ENCODE assay signal across 13 cellular contexts in the genomic region with DNA sequence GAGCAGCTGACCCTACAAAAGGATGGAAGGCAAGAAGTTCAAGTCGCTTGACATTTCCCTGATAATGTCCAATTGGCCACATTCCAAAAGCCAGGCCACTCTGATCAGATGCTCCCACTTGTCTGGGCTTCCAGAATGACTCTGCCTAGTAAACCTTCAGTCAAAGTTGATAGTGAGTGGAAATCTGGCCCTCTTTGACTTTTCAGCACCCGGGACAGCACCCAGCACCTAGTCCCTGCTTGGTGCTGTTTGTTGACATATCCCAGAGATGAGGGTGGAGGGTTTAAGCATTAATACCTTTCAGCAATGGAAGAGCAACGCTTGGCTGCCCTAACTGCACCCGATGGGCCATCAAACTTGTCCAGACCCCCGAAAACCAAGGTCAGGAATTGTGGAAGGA.
DNase-seq lines count a peak whose midpoint lies in the region; ATAC-seq, FAIRE-seq and TF ChIP-seq lines count a peak whose summit lies in the region.
"Had no signal": no experiment of that assay in that cellular context is flagged by ENCODE, and none has a peak within 500 bp of the region (broad histone marks: within the 10 kb centered on the region; RNA-seq: fewer than 3 reads in every experiment).

No MANE protein-coding gene starts in this region.

- ATAC-seq in omental fat pad (ENCODE audit: low FRiP score) = no peak
- ATAC-seq: esophagus mucosa, Panc1 had no signal

- FAIRE-seq in endothelial cell of umbilical vein (lab: Jason Lieb, UNC) = peak; percentile 85

- no peak overlapping the region for H3K4me2 ChIP-seq in endothelial cell of umbilical vein (ENCODE audit: insufficient read depth, low read length)

- H3K9ac ChIP-seq in endothelial cell of umbilical vein (replicated peaks; ENCODE audit: extremely low read depth, insufficient read depth, low read length) = no peak overlapping the region

- BruUV-seq in endothelial cell of umbilical vein (replicated peaks; lab: Mats Ljungman, UMichigan) = no TSS peak

- H3K9me3 ChIP-seq in endothelial cell of umbilical vein (replicated peaks; ENCODE audit: control insufficient read depth, insufficient read depth, low read length) = no peaks in the 10 kb centered on the region

- H3K4me3 ChIP-seq in endothelial cell of umbilical vein (replicated peaks in 1 of 3; ENCODE audit: insufficient read depth in 1 of 3, low read depth in 1 of 3, low read length in 3 of 3) = no peak overlapping the region

- intact Hi-C loops in endothelial cell of umbilical vein (cut with micrococcal nuclease) = loop anchor here (5.0 kb wide), 1 partner anchor 36 kb away; no protein-coding TSS in a partner anchor

- no peaks in the 10 kb centered on the region for H3K4me1 ChIP-seq in endothelial cell of umbilical vein (ENCODE audit: control insufficient read depth, extremely low read depth, insufficient read depth, low read length)

- H2AFZ ChIP-seq in endothelial cell of umbilical vein (ENCODE audit: low read depth, low read length) = no peak overlapping the region

- no peaks in the 10 kb centered on the region for H3K9me1 ChIP-seq in endothelial cell of umbilical vein (replicated peaks; ENCODE audit: control insufficient read depth, extremely low read depth, insufficient read depth, low read length)

- DNase-seq in stimulated activated CD4-positive, alpha-beta T cell treated with anti-CD3 and anti-CD28 coated beads, Interleukin-15, amount 100 ng/mL, for 24 hours = peak; percentile 25
- no peak for DNase-seq in stimulated activated CD4-positive, alpha-beta T cell treated with anti-CD3 and anti-CD28 coated beads, Interleukin-12 subunit alpha, Interleukin-12 subunit beta, amount 100 ng/mL, for 4 hours
- DNase-seq in RKO (ENCODE audit: low spot score) (peak; percentile 47), endothelial cell of umbilical vein (ENCODE audit: low read depth, low spot score) (peak; percentile 53), 8988T (no peak), omental fat pad (ENCODE audit: low spot score) (no peak), NCI-H1092 treated with DMSO at 0.1 percent for 48 hours (lab: John Stamatoyannopoulos, UW) (no peak)
- peak; percentile 33 for DNase-seq in stimulated activated CD8-positive, alpha-beta memory T cell treated with anti-CD3 and anti-CD28 coated beads, Interleukin-4, amount 100 ng/mL, for 48 hours
- DNase-seq: activated T-cell treated with anti-CD3 and anti-CD28 coated beads, Interleukin-2, amount 50 U/mL, for 1 hour; CD8-positive, alpha-beta memory T cell; naive B cell had no signal

- CTCF ChIA-PET in endothelial cell of umbilical vein (lab: Charles Lee) = no interaction called here

- no peaks in the 10 kb centered on the region for H3K36me3 ChIP-seq in endothelial cell of umbilical vein (ENCODE audit: control insufficient read depth in 2 of 2, extremely low read depth in 1 of 2, insufficient read depth in 2 of 2, low read length in 2 of 2)

- H3K27ac ChIP-seq in endothelial cell of umbilical vein (ENCODE audit: insufficient read depth, low read depth, low read length) = no peak overlapping the region

- no peaks in the 10 kb centered on the region for H3K79me2 ChIP-seq in endothelial cell of umbilical vein (ENCODE audit: control insufficient read depth, insufficient read depth, low read length)

- no peak for TF ChIP-seq POLR2A in endothelial cell of umbilical vein (IDR thresholded peaks at IDR 0.05; ENCODE audit: low read depth, low read length)

- TF ChIP-seq CTCF in endothelial cell of umbilical vein (IDR thresholded peaks at IDR 0.05; ENCODE audit: extremely low read depth in 1 of 2, insufficient read depth in 1 of 2, low read depth in 1 of 2, low read length in 2 of 2) (no peak), omental fat pad (IDR thresholded peaks at IDR 0.05) (no peak)

- H3K27me3 ChIP-seq in endothelial cell of umbilical vein (ENCODE audit: control insufficient read depth in 2 of 2, insufficient read depth in 2 of 2, low read length in 2 of 2) = peaks cover 0 to 6% of the 10 kb centered on the region in 2 experiments

- H4K20me1 ChIP-seq in endothelial cell of umbilical vein (replicated peaks; ENCODE audit: control insufficient read depth, extremely low read depth, insufficient read depth, low read length) = no peaks in the 10 kb centered on the region

- dilution Hi-C loops in endothelial cell of umbilical vein (cut with MboI; ENCODE audit: extremely low pct_ligation_motif_present, low sequenced_read_pairs) = no loop called here

- POLR2A ChIA-PET in endothelial cell of umbilical vein (lab: Charles Lee) = no interaction called here

TF ChIP-seq in endothelial cell of umbilical vein, 7 proteins besides CTCF, POLR2A, EP300 and RAD21:
- TF ChIP-seq MYC (IDR thresholded peaks at IDR 0.05; ENCODE audit: low read depth, low read length) (no peak), MAX (IDR thresholded peaks at IDR 0.05; ENCODE audit: insufficient read depth, insufficient read length) (no peak), POLR2AphosphoS5 (IDR thresholded peaks at IDR 0.05; ENCODE audit: insufficient read depth, low read depth, low read length) (no peak), JUN (IDR thresholded peaks at IDR 0.05; ENCODE audit: borderline replicate concordance, insufficient read depth, insufficient read length, low read depth) (no peak), FOS (IDR thresholded peaks at IDR 0.05; ENCODE audit: borderline replicate concordance, insufficient read depth, low read length) (no peak), GATA2 (IDR thresholded peaks at IDR 0.05; ENCODE audit: insufficient read depth, insufficient read length, low read depth, low read length) (no peak)

Comparison
In these comparisons a context has a peak if more than half of its experiments do, and no peak if none do; other contexts are left out.
1. DNase-seq: peak in stimulated activated CD4-positive, alpha-beta T cell treated with anti-CD3 and anti-CD28 coated beads, Interleukin-15, amount 100 ng/mL, for 24 hours (single experiment), RKO (single experiment), endothelial cell of umbilical vein (single experiment) and stimulated activated CD8-positive, alpha-beta memory T cell treated with anti-CD3 and anti-CD28 coated beads, Interleukin-4, amount 100 ng/mL, for 48 hours (single experiment); none in stimulated activated CD4-positive, alpha-beta T cell treated with anti-CD3 and anti-CD28 coated beads, Interleukin-12 subunit alpha, Interleukin-12 subunit beta, amount 100 ng/mL, for 4 hours (single experiment), 8988T (single experiment), omental fat pad (single experiment) and NCI-H1092 treated with DMSO at 0.1 percent for 48 hours (single experiment).